Comparison of ENCODE assay signal across 11 cellular contexts in genomic region chr4:165330666-165331065, GRCh38. TPM values are rescaled to one million over a fixed set of nuclear protein-coding genes. Genes with fewer than 3 reads are reported as not detected.
A peak's percentile ranks its signal among the peaks of the same experiment; 100 is the strongest.
DNase-seq lines count a peak whose midpoint lies in the region; ATAC-seq and TF ChIP-seq lines count a peak whose summit lies in the region.
"Had no signal": no experiment of that assay in that cellular context is flagged by ENCODE, and none has a peak within 500 bp of the region (broad histone marks: within the 10 kb centered on the region; RNA-seq: fewer than 3 reads in every experiment).

No MANE protein-coding gene starts in this region.

- ATAC-seq in GM23338 (no peak), left ventricle myocardium superior (no peak)

- DNase-seq in GM23338 (ENCODE audit: low spot score) (no peak), PC-9 (no peak), endodermal cell (peak; percentile 49), nephron progenitor cell (no peak), DMS79 treated with DMSO at 0.1 percent for 48 hours (lab: John Stamatoyannopoulos, UW) (no peak), left ventricle myocardium superior (no peak), NCI-H2171 (lab: John Stamatoyannopoulos, UW) (no peak), NCI-H2107 treated with DMSO at 0.1 percent for 48 hours (lab: John Stamatoyannopoulos, UW; ENCODE audit: unreplicated experiment) (no peak)
- DNase-seq: activated CD8-positive, alpha-beta memory T cell treated with anti-CD3 and anti-CD28 coated beads for 24 hours; NCI-H146; retina had no signal

- CTCF ChIA-PET in PC-9 (lab: Charles Lee), result interaction anchor here (0.6 to 0.8 kb wide), 2 partner anchors 129 to 204 kb away, joined by 3 read pairs; no protein-coding TSS in a partner anchor

- 83 to 89% methylated on average over 2 to 4 of the region's 5 CpGs for WGBS in endodermal cell (ENCODE audit: insufficient coverage in 1 of 2, insufficient read length in 1 of 2), 2 experiments

- H3K9ac ChIP-seq in endodermal cell (ENCODE audit: extremely low read depth, low read length, poor library complexity, severe bottlenecking), result no peak overlapping the region

- H3K36me3 Mint-ChIP-seq in GM23338 (ENCODE audit: low read depth), result peaks cover 42% of the 10 kb centered on the region
- H3K36me3 Mint-ChIP-seq in endodermal cell (ENCODE audit: low read depth), result peaks cover 31% of the 10 kb centered on the region
- H3K36me3 Mint-ChIP-seq in nephron progenitor cell (ENCODE audit: low read depth), result peaks cover 30% of the 10 kb centered on the region

- H3K4me3 Mint-ChIP-seq in GM23338 (peak overlapping the region; percentile 66; the same call in 2 of the 3 replicates), endodermal cell (no peak overlapping the region), nephron progenitor cell (no peak overlapping the region)

- H3K9me2 ChIP-seq in GM23338 (ENCODE audit: insufficient read depth) (no peaks in the 10 kb centered on the region), PC-9 (ENCODE audit: insufficient read depth) (no peaks in the 10 kb centered on the region)

- POLR2A ChIA-PET in PC-9 (lab: Charles Lee; ENCODE audit: unreplicated experiment), result no interaction called here

- TF ChIP-seq CTCF in GM23338 (conservative IDR thresholded peaks at IDR 0.05; ENCODE audit: low read depth in 2 of 2), result no peak
- no peak for TF ChIP-seq CTCF in PC-9 (conservative IDR thresholded peaks at IDR 0.05)
- TF ChIP-seq CTCF in endodermal cell (conservative IDR thresholded peaks at IDR 0.05), result no peak
- no peak for TF ChIP-seq CTCF in nephron progenitor cell (IDR thresholded peaks at IDR 0.05)

- no TSS peak for BruUV-seq in PC-9 (replicated peaks; lab: Mats Ljungman, UMichigan)

- intact Hi-C loops in PC-9 (cut with micrococcal nuclease; ENCODE audit: unreplicated experiment), result no loop called here
- intact Hi-C loops in left ventricle myocardium superior (cut with micrococcal nuclease), result no loop called here

- H3K4me1 Mint-ChIP-seq in GM23338 (peaks cover 45% of the 10 kb centered on the region), endodermal cell (peaks cover 36% of the 10 kb centered on the region), nephron progenitor cell (peaks cover 56% of the 10 kb centered on the region)

- H3K4me3 ChIP-seq in GM23338 (peak overlapping the region; percentile 99), PC-9 (peak overlapping the region; percentile 80; the same call in 1 of the 2 replicates), endodermal cell (ENCODE audit: low read length) (peak overlapping the region; percentile 95)

- H3K4me1 ChIP-seq in GM23338 (ENCODE audit: insufficient read depth), result peaks cover 48% of the 10 kb centered on the region
- H3K4me1 ChIP-seq in PC-9 (replicated peaks; ENCODE audit: insufficient read depth), result peaks cover 41% of the 10 kb centered on the region
- H3K4me1 ChIP-seq in endodermal cell (ENCODE audit: control insufficient read depth, insufficient read depth, low read length), result peaks cover 9% of the 10 kb centered on the region

- peaks cover 72% of the 10 kb centered on the region for H4K20me1 ChIP-seq in GM23338 (replicated peaks; ENCODE audit: insufficient read depth)
- peaks cover 46% of the 10 kb centered on the region for H4K20me1 ChIP-seq in PC-9 (ENCODE audit: insufficient read depth)

- H3K9me3 ChIP-seq in PC-9 (ENCODE audit: insufficient read depth, low read depth) (no peaks in the 10 kb centered on the region), endodermal cell (ENCODE audit: control insufficient read depth, low read length) (no peaks in the 10 kb centered on the region)

- H3F3A ChIP-seq in GM23338 (replicated peaks; ENCODE audit: low read depth), result no peaks in the 10 kb centered on the region; the same call in 1 of the 2 replicates
- peaks cover 12% of the 10 kb centered on the region for H3F3A ChIP-seq in PC-9 (ENCODE audit: insufficient read depth, low read depth)

- H3K27ac Mint-ChIP-seq in GM23338 (peak overlapping the region; percentile 28), endodermal cell (no peak overlapping the region), nephron progenitor cell (peak overlapping the region; percentile 93)

- H3K4me2 ChIP-seq in GM23338, result peak overlapping the region; percentile 98
- peak overlapping the region; percentile 98 for H3K4me2 ChIP-seq in PC-9

- H3K27ac ChIP-seq in GM23338 (ENCODE audit: low read depth), result no peak overlapping the region
- no peak overlapping the region for H3K27ac ChIP-seq in PC-9
- no peak overlapping the region for H3K27ac ChIP-seq in endodermal cell (ENCODE audit: low read depth, low read length)

- H3K36me3 ChIP-seq in GM23338 (ENCODE audit: insufficient read depth) (peaks cover 49% of the 10 kb centered on the region), PC-9 (ENCODE audit: low read depth) (peaks cover 19% of the 10 kb centered on the region; the same call in 1 of the 2 replicates), endodermal cell (ENCODE audit: control insufficient read depth, insufficient read depth, low read length) (peaks cover 49% of the 10 kb centered on the region)

- H3K9me3 Mint-ChIP-seq in GM23338 (no peaks in the 10 kb centered on the region), endodermal cell (no peaks in the 10 kb centered on the region), nephron progenitor cell (peaks cover 1% of the 10 kb centered on the region)

- H2AFZ ChIP-seq in GM23338 (no peak overlapping the region), PC-9 (no peak overlapping the region)

- H3K79me2 ChIP-seq in GM23338 (replicated peaks; ENCODE audit: insufficient read depth) (peaks cover 81% of the 10 kb centered on the region), PC-9 (ENCODE audit: low read depth) (peaks cover 80% of the 10 kb centered on the region)

- H3K27me3 ChIP-seq in GM23338 (ENCODE audit: insufficient read depth) (no peaks in the 10 kb centered on the region), PC-9 (ENCODE audit: insufficient read depth, low read depth) (no peaks in the 10 kb centered on the region), endodermal cell (ENCODE audit: control insufficient read depth, insufficient read depth, low read length, poor library complexity, severe bottlenecking) (no peaks in the 10 kb centered on the region)

- H3K27me3 Mint-ChIP-seq in GM23338 (ENCODE audit: insufficient read depth, low read depth, poor library complexity) (peaks cover 4% of the 10 kb centered on the region), endodermal cell (ENCODE audit: insufficient read depth) (no peaks in the 10 kb centered on the region), nephron progenitor cell (ENCODE audit: low read depth, poor library complexity) (peaks cover 5% of the 10 kb centered on the region)

TF ChIP-seq in GM23338, 12 proteins besides CTCF, POLR2A, EP300 and RAD21 (continues in another document):
- TF ChIP-seq EZH2phosphoT487 (IDR thresholded peaks at IDR 0.05; ENCODE audit: unreplicated experiment) (no peak), JUNB (IDR thresholded peaks at IDR 0.05; ENCODE audit: unreplicated experiment) (no peak), CREB1 (CRISPR knock-in tag; IDR thresholded peaks at IDR 0.05; ENCODE audit: low read depth) (no peak), NANOG (IDR thresholded peaks at IDR 0.05; ENCODE audit: borderline replicate concordance) (no peak), REST (IDR thresholded peaks at IDR 0.05; ENCODE audit: unreplicated experiment) (no peak)

RNA-seq across cellular contexts. Expression of gene MSMO1, which starts 3.2 kb away (rescaled TPM):
- 272 and 274 TPM in 2 replicates for total RNA-seq in GM23338 (2014; rRNA removed; shearing (Covaris generic))
- 118 and 145 TPM in 2 replicates for polyA plus RNA-seq in GM23338 (2016; fragmentation: Nextera tagmentation; extraction: Ambion mirVana)
- total RNA-seq in PC-9 (2021), result 111 and 117 TPM in 2 replicates
- 100 to 1,000 TPM; 106 to 109 TPM for total RNA-seq in endodermal cell
- polyA plus RNA-seq in endodermal cell (2013, experiment 1 of 2), result 314 TPM
- polyA plus RNA-seq in endodermal cell (2013, experiment 2 of 2), result 329 TPM
- total RNA-seq in left ventricle myocardium superior, result 6.9 TPM

RNA-seq across cellular contexts. Expression of gene CPE, which starts 48.1 kb away (rescaled TPM):
- 16.5 and 18.5 TPM in 2 replicates for total RNA-seq in GM23338 (2014; rRNA removed; shearing (Covaris generic))
- 8.8 and 10.3 TPM in 2 replicates for polyA plus RNA-seq in GM23338 (2016; fragmentation: Nextera tagmentation; extraction: Ambion mirVana)
- 1.3 and 1.4 TPM in 2 replicates for total RNA-seq in PC-9 (2021)
- 100 to 1,000 TPM; 237 to 298 TPM for total RNA-seq in endodermal cell
- 128 TPM for polyA plus RNA-seq in endodermal cell (2013, experiment 1 of 2)
- 134 TPM for polyA plus RNA-seq in endodermal cell (2013, experiment 2 of 2)
- total RNA-seq in left ventricle myocardium superior, result 64.3 TPM

Comparison
In these comparisons a context has a peak if more than half of its experiments do, and no peak if none do; other contexts are left out.
1. RNA of gene MSMO1, which starts 3.2 kb away (total RNA-seq): 272 to 274 TPM in GM23338, 111 to 117 TPM in PC-9 and 106 to 109 TPM in endodermal cell; 6.9 TPM in left ventricle myocardium superior (single experiment); every median in the first group is over 10 times any median in the second.
2. Peak in every context shown above with its lines, with median percentiles within 50 percentile points of each other: H3K4me3 ChIP-seq.